7 cellular contexts compared by ENCODE assay signal in the genomic region with DNA sequence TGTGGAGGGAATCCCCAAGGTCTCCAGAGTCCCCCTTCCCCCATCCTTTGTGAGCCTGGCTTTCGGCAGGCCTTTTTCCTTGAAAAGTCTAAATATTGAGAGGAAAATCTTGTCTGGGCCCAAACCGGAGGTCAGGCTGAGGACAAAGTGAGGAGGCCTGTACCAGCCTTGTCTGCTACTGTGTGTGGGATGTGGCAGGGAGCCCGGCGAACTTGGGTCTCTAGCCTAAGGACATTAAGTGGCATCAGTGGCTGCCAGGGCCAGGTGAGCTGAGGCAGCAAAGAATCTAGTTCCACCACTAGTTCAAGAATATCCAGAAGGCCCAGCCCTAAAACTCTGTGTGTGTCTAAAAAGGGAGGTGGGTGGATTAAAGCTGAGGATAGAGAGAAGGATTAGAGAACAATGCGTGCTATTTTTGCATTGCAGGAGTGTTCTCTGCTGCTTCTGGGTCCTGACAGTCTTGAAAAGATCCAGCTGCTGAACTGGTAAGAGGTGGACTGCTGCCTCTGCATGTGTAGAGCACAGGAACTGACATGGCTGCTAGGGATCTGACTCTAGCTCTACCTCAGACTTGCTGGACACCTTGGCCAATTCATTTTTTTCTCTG. TPM values are rescaled to one million over a fixed set of nuclear protein-coding genes. Genes with fewer than 3 reads are reported as not detected.
A peak's percentile ranks its signal among the peaks of the same experiment; 100 is the strongest.
DNase-seq lines count a peak whose midpoint lies in the region; ATAC-seq and TF ChIP-seq lines count a peak whose summit lies in the region.

No MANE protein-coding gene starts in this region.

- H3K36me3 Mint-ChIP-seq in activated naive CD4-positive, alpha-beta T cell treated with anti-CD3 and anti-CD28 coated beads, Interleukin-2, amount 50 U/mL, for 72 hours: no peaks in the 10 kb centered on the region

- H3K27ac ChIP-seq in HL-60 (replicated peaks): peak overlapping the region; percentile 90
- peak overlapping the region; percentile 69 to 95 (median 90) for H3K27ac ChIP-seq in stomach

- H3K27me3 ChIP-seq in HL-60 (ENCODE audit: insufficient read depth, poor library complexity, severe bottlenecking) (no peaks in the 10 kb centered on the region), stomach (peaks cover 0 to 4% (median 0%) of the 10 kb centered on the region in 3 donors)

- no peak for TF ChIP-seq POLR2A in stomach (IDR thresholded peaks at IDR 0.05)

- H3K36me3 ChIP-seq in stomach: no peaks in the 10 kb centered on the region

- DNase-seq in HL-60 (ENCODE audit: low read depth in 1 of 2, low spot score in 1 of 2): no peak
- DNase-seq in activated naive CD4-positive, alpha-beta T cell treated with anti-CD3 and anti-CD28 coated beads, Interleukin-2, amount 50 U/mL, for 72 hours (ENCODE audit: low spot score in 2 of 2): no peak
- no peak for DNase-seq in stomach
- DNase-seq in NCI-H2171 (lab: John Stamatoyannopoulos, UW): no peak

- peak overlapping the region; percentile 57 for H3K4me3 ChIP-seq in HL-60 (replicated peaks; ENCODE audit: insufficient read depth, low read length)
- peak overlapping the region; percentile 52 for H3K4me3 ChIP-seq in iPS-18c (ENCODE audit: insufficient read depth, low read depth, low read length)
- peak overlapping the region; percentile 58 to 68 (median 60) for H3K4me3 ChIP-seq in stomach

- no peaks in the 10 kb centered on the region for H3K9me3 Mint-ChIP-seq in activated naive CD4-positive, alpha-beta T cell treated with anti-CD3 and anti-CD28 coated beads, Interleukin-2, amount 50 U/mL, for 72 hours

- peak overlapping the region; percentile 55 to 82 for H3K27ac Mint-ChIP-seq in activated naive CD4-positive, alpha-beta T cell treated with anti-CD3 and anti-CD28 coated beads, Interleukin-2, amount 50 U/mL, for 72 hours

- no peak for TF ChIP-seq EP300 in stomach (IDR thresholded peaks at IDR 0.05)

- intact Hi-C loops in stomach (cut with DNase I; ENCODE audit: low total_unique reads): no loop called here

- TF ChIP-seq CTCF in HL-60 (IDR thresholded peaks at IDR 0.05; ENCODE audit: insufficient read depth, low read length): no peak
- no peak for TF ChIP-seq CTCF in stomach (IDR thresholded peaks at IDR 0.05)

- 15 to 45% (median 26%) methylated on average over 5 of the region's 5 CpGs for WGBS in stomach, 5 donors

- peaks cover 5% of the 10 kb centered on the region for H3K9me3 ChIP-seq in iPS-18c (ENCODE audit: control insufficient read depth, insufficient read depth, low read length)
- H3K9me3 ChIP-seq in stomach: no peaks in the 10 kb centered on the region

- ATAC-seq in activated naive CD4-positive, alpha-beta T cell treated with anti-CD3 and anti-CD28 coated beads, Interleukin-2, amount 50 U/mL, for 72 hours: no peak
- ATAC-seq in GM19035 (IDR thresholded peaks at IDR 0.05; ENCODE audit: unreplicated experiment): no peak
- no peak for ATAC-seq in HG03159 (IDR thresholded peaks at IDR 0.05; ENCODE audit: unreplicated experiment)

- H3K4me1 ChIP-seq in stomach: peaks cover 5 to 41% (median 30%) of the 10 kb centered on the region in 4 donors

RNA-seq across cellular contexts. Expression of a gene that starts 1.2 kb away (rescaled TPM):
- total RNA-seq in activated naive CD4-positive, alpha-beta T cell treated with anti-CD3 and anti-CD28 coated beads, Interleukin-2, amount 50 U/mL, for 72 hours: 1 to 10 TPM; 2.8 to 3.3 TPM
- 1 to 10 TPM; 1.8 to 6.7 (median 6.2) TPM for total RNA-seq in stomach
- polyA plus RNA-seq in stomach: 1 to 10 TPM in 2 of 3 donors, under 1 TPM in 1; 0.90 to 1.1 (median 1.1) TPM

RNA-seq across cellular contexts. Expression of a gene that starts 23.7 kb away (rescaled TPM):
- not detected for total RNA-seq in activated naive CD4-positive, alpha-beta T cell treated with anti-CD3 and anti-CD28 coated beads, Interleukin-2, amount 50 U/mL, for 72 hours
- not detected for total RNA-seq in stomach
- polyA plus RNA-seq in stomach: under 1 TPM in 1 of 3 donors, not detected in 2; 0.20 TPM
